8 cellular contexts compared by ENCODE assay signal in the genomic region with DNA sequence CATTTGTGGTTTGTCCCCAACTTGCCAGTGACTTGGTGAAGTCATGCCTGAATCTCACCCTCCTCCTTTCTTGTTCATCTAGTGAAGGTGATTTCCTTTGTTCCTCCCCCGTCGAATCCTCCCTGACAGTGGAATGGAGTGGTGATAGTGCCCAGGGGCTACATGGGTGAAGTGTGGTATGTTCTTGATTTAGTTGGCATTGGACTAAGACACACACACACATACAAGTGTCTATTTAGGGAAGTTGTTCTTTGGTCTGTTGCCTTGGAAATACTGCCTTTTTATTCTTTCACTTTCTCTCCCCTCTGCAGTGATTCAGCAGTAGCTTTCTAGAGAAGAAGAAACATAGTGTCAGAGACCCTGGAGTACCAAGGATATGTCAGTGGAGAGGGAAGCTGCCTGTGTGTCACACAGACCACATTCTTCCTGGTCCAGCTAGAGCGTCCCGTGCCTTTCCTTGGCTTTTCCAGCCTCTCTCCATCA. TPM values are rescaled to one million over a fixed set of nuclear protein-coding genes. Genes with fewer than 3 reads are reported as not detected.
DNase-seq lines count a peak whose midpoint lies in the region; ATAC-seq and TF ChIP-seq lines count a peak whose summit lies in the region.

No MANE protein-coding gene starts in this region.

- TF ChIP-seq POLR2A in esophagus squamous epithelium (IDR thresholded peaks at IDR 0.05) = no peak

- peak; percentile 48 for ATAC-seq in GM21737 (IDR thresholded peaks at IDR 0.05; ENCODE audit: unreplicated experiment)

- no peaks in the 10 kb centered on the region for H3K27me3 Mint-ChIP-seq in stimulated activated naive CD8-positive, alpha-beta T cell treated with anti-CD3 and anti-CD28 coated beads, Interleukin-15, Interleukin-2, amounts not matched to agents 100 ng/mL and 50 ng/mL, for 24 hours

- H3K4me1 Mint-ChIP-seq in stimulated activated naive CD8-positive, alpha-beta T cell treated with anti-CD3 and anti-CD28 coated beads, Interleukin-15, Interleukin-2, amounts not matched to agents 100 ng/mL and 50 ng/mL, for 24 hours (ENCODE audit: low read depth) = peaks cover 98% of the 10 kb centered on the region

- peak overlapping the region; percentile 86 for H3K27ac Mint-ChIP-seq in stimulated activated naive CD8-positive, alpha-beta T cell treated with anti-CD3 and anti-CD28 coated beads, Interleukin-15, Interleukin-2, amounts not matched to agents 100 ng/mL and 50 ng/mL, for 24 hours

- intact Hi-C loops in esophagus squamous epithelium (cut with DNase I) = no loop called here

- H3K4me3 ChIP-seq in GM06990 (replicated peaks; ENCODE audit: low read depth, low read length) = peak overlapping the region; percentile 52
- H3K4me3 ChIP-seq in esophagus squamous epithelium = no peak overlapping the region
- no peak overlapping the region for H3K4me3 ChIP-seq in foreskin fibroblast (ENCODE audit: low read depth in 1 of 2, low read length in 2 of 2)

- no peaks in the 10 kb centered on the region for H3K27me3 ChIP-seq in GM06990 (replicated peaks; ENCODE audit: control insufficient read depth, insufficient read depth, low read length)
- H3K27me3 ChIP-seq in esophagus squamous epithelium = no peaks in the 10 kb centered on the region

- peak overlapping the region; percentile 16 to 71 (median 26) for H3K27ac ChIP-seq in esophagus squamous epithelium

- peak overlapping the region; percentile 67 for H3K4me3 Mint-ChIP-seq in stimulated activated naive CD8-positive, alpha-beta T cell treated with anti-CD3 and anti-CD28 coated beads, Interleukin-15, Interleukin-2, amounts not matched to agents 100 ng/mL and 50 ng/mL, for 24 hours

- DNase-seq in GM06990 (ENCODE audit: extremely low read depth, insufficient read length) (no peak), OCI-M1 (lab: John Stamatoyannopoulos, UW) (peak; percentile 87), esophagus squamous epithelium (lab: John Stamatoyannopoulos, UW) (no peak), foreskin fibroblast (no peak), ecto neural progenitor cell (ENCODE audit: low spot score) (no peak), NCI-H2081 (lab: John Stamatoyannopoulos, UW) (no peak)

- H3K36me3 ChIP-seq in GM06990 (ENCODE audit: control insufficient read depth, insufficient read depth, low read length) (peaks cover 1% of the 10 kb centered on the region; the same call in 1 of the 2 replicates), esophagus squamous epithelium (peaks cover 0 to 4% (median 0%) of the 10 kb centered on the region in 3 donors)

- 32 to 65% methylated on average over 4 of the region's 4 CpGs for WGBS in esophagus squamous epithelium, 2 donors

- no peak for TF ChIP-seq CTCF in GM06990 (IDR thresholded peaks at IDR 0.05; ENCODE audit: insufficient read depth, low read length, poor library complexity, severe bottlenecking)
- no peak for TF ChIP-seq CTCF in esophagus squamous epithelium (IDR thresholded peaks at IDR 0.05)
- TF ChIP-seq CTCF in foreskin fibroblast (IDR thresholded peaks at IDR 0.05; ENCODE audit: low read depth, low read length) = no peak

- H3K4me1 ChIP-seq in esophagus squamous epithelium = peaks cover 38 to 89% (median 72%) of the 10 kb centered on the region in 3 donors

- no peaks in the 10 kb centered on the region for H3K9me3 Mint-ChIP-seq in stimulated activated naive CD8-positive, alpha-beta T cell treated with anti-CD3 and anti-CD28 coated beads, Interleukin-15, Interleukin-2, amounts not matched to agents 100 ng/mL and 50 ng/mL, for 24 hours

- no peaks in the 10 kb centered on the region for H3K9me3 ChIP-seq in esophagus squamous epithelium

- H3K36me3 Mint-ChIP-seq in stimulated activated naive CD8-positive, alpha-beta T cell treated with anti-CD3 and anti-CD28 coated beads, Interleukin-15, Interleukin-2, amounts not matched to agents 100 ng/mL and 50 ng/mL, for 24 hours (ENCODE audit: low read depth) = peaks cover 9% of the 10 kb centered on the region

RNA-seq across cellular contexts. Expression of a gene that starts 10.9 kb away (rescaled TPM):
- 10 to 100 TPM in 2 of 4 donors, 1 to 10 TPM in 2; 7.4 to 17.9 (median 9.4) TPM for total RNA-seq in esophagus squamous epithelium
